In genomic region chr9:68706579-68707201, GRCh38 we compare ENCODE assay signal across 8 cellular contexts. TPM values are rescaled to one million over a fixed set of nuclear protein-coding genes. Genes with fewer than 3 reads are reported as not detected.
DNase-seq lines count a peak whose midpoint lies in the region; ATAC-seq, FAIRE-seq and TF ChIP-seq lines count a peak whose summit lies in the region.

No MANE protein-coding gene starts in this region.

- H3K9me3 Mint-ChIP-seq in chondrocyte (ENCODE audit: low read depth) = peaks cover under 1% of the 10 kb centered on the region

- no peaks in the 10 kb centered on the region for H3K36me3 Mint-ChIP-seq in chondrocyte (ENCODE audit: low read depth)

- 9 to 16% methylated on average over 13 of the region's 13 CpGs for WGBS in heart right ventricle, 2 donors

- FAIRE-seq in HTR-8/SVneo (lab: Jason Lieb, UNC) (no peak), frontal cortex (lab: Jason Lieb, UNC) (no peak)

- H3K4me1 ChIP-seq in heart right ventricle = peaks cover 0 to 45% (median 8%) of the 10 kb centered on the region in 9 donors

- DNase-seq in heart right ventricle = no peak
- DNase-seq in Right ventricle myocardium inferior (ENCODE audit: missing footprints) = no peak
- no peak for DNase-seq in chondrocyte (ENCODE audit: low spot score)
- peak; percentile 19 for DNase-seq in pons (ENCODE audit: low spot score)
- no peak for DNase-seq in HTR-8/SVneo (ENCODE audit: insufficient read length, low spot score)
- DNase-seq in stimulated activated naive CD4-positive, alpha-beta T cell (lab: John Stamatoyannopoulos, UW) = no peak
- DNase-seq in frontal cortex (ENCODE audit: low spot score in 2 of 2) = no peak

- peak overlapping the region; percentile 23 to 79 (median 64) for H3K4me3 ChIP-seq in heart right ventricle

- intact Hi-C loops in heart right ventricle (cut with DNase I) = loop anchor here in 9 of 10 donors (5.0 to 10.0 kb wide), 13 partner anchors 68 to 298 kb away; a partner anchor contains a TSS
- intact Hi-C loops in Right ventricle myocardium inferior (cut with DNase I) = loop anchor here (2.0 to 10.0 kb wide), 6 partner anchors 34 to 276 kb away; no protein-coding TSS in a partner anchor

- no peak overlapping the region for H3K27ac Mint-ChIP-seq in chondrocyte (ENCODE audit: unreplicated experiment)

- ATAC-seq in heart right ventricle (peak in 3 of 8 donors; percentile 7 to 29 (median 15)), Right ventricle myocardium inferior (no peak), HG03196 (IDR thresholded peaks at IDR 0.05; ENCODE audit: unreplicated experiment) (peak; percentile 32)

- peak overlapping the region; percentile 77 for H3K4me3 Mint-ChIP-seq in chondrocyte (ENCODE audit: unreplicated experiment)

- H3K27me3 ChIP-seq in heart right ventricle = peaks cover 0 to 51% (median 14%) of the 10 kb centered on the region in 7 donors

- no peaks in the 10 kb centered on the region for H3K9me3 ChIP-seq in heart right ventricle

- no peaks in the 10 kb centered on the region for H3K36me3 ChIP-seq in heart right ventricle

- no peak for TF ChIP-seq CTCF in heart right ventricle (IDR thresholded peaks at IDR 0.05)
- TF ChIP-seq CTCF in chondrocyte (IDR thresholded peaks at IDR 0.05) = no peak

- H3K27me3 Mint-ChIP-seq in chondrocyte (ENCODE audit: low read depth) = peaks cover 72% of the 10 kb centered on the region

- peak overlapping the region; percentile 81 to 93 (median 88) for H3K27ac ChIP-seq in heart right ventricle

- H3K4me1 Mint-ChIP-seq in chondrocyte (ENCODE audit: low read depth) = peaks cover 9% of the 10 kb centered on the region

RNA-seq across cellular contexts. Expression of gene PIP5K1B, which starts 1.6 kb away (rescaled TPM):
- 10 to 100 TPM; 32.2 to 90.8 (median 49.7) TPM for total RNA-seq in heart right ventricle
- polyA plus RNA-seq in heart right ventricle = 10 to 100 TPM in 1 of 2 donors, 1 to 10 TPM in 1; 5.6 to 23.3 TPM
- total RNA-seq in Right ventricle myocardium inferior = 60.6 TPM
- not detected in 3 replicates for total RNA-seq in chondrocyte
- total RNA-seq in frontal cortex = 2.9 TPM
